In genomic region chr13:73034901-73035300, GRCh38 we compare ENCODE assay signal across 5 cellular contexts.
"Had no signal": no experiment of that assay in that cellular context is flagged by ENCODE, and none has a peak within 500 bp of the region (broad histone marks: within the 10 kb centered on the region; RNA-seq: fewer than 3 reads in every experiment).

No MANE protein-coding gene starts in this region.

- H3K4me2 ChIP-seq: GM23338 had no signal

- H3K4me3 Mint-ChIP-seq: GM23338, H9 had no signal

- H3K27ac Mint-ChIP-seq: GM23338, H9 had no signal

- H2AFZ ChIP-seq: GM23338 had no signal

- ATAC-seq: GM23338, K562 had no signal

- H3K9me3 Mint-ChIP-seq: GM23338, H9 had no signal

- H3K4me3 ChIP-seq: GM23338, K562 had no signal

- DNase-seq: H9, HCEC 1CT, IMR-90 had no signal
